Comparison of ENCODE assay signal across 1 cellular context in the genomic region with DNA sequence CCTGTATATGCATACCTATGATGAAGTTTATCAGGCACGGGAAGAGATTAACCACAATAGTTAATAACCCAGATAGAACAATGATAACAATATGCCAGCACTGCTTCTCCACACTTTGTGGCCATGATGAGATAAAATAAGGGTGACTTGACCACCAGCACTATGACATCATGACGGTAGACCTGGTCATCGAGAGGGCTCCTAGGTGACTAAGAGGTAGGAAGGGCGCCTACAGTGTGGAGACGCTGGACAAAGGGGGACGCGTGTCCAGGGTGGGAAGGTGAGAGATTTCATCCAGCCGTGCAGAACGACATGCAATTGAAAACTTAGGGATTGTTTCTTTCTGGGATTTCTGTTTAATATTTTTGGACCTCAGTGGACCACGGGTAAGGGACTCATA.
TF ChIP-seq lines count a peak whose summit lies in the region.

No MANE protein-coding gene starts in this region.

TF ChIP-seq in HepG2, 621 proteins besides CTCF, POLR2A, EP300 and RAD21:
- TF ChIP-seq CREB1 (IDR thresholded peaks at IDR 0.05) (peak; percentile 59), CREB1 (CRISPR knock-in tag; IDR thresholded peaks at IDR 0.05) (no peak)
- TF ChIP-seq, protein P1, sequence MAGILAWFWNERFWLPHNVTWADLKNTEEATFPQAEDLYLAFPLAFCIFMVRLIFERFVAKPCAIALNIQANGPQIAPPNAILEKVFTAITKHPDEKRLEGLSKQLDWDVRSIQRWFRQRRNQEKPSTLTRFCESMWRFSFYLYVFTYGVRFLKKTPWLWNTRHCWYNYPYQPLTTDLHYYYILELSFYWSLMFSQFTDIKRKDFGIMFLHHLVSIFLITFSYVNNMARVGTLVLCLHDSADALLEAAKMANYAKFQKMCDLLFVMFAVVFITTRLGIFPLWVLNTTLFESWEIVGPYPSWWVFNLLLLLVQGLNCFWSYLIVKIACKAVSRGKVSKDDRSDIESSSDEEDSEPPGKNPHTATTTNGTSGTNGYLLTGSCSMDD (CRISPR knock-in tag; IDR thresholded peaks at IDR 0.05): no peak
